Comparison of ENCODE assay signal across 8 cellular contexts in the genomic region with DNA sequence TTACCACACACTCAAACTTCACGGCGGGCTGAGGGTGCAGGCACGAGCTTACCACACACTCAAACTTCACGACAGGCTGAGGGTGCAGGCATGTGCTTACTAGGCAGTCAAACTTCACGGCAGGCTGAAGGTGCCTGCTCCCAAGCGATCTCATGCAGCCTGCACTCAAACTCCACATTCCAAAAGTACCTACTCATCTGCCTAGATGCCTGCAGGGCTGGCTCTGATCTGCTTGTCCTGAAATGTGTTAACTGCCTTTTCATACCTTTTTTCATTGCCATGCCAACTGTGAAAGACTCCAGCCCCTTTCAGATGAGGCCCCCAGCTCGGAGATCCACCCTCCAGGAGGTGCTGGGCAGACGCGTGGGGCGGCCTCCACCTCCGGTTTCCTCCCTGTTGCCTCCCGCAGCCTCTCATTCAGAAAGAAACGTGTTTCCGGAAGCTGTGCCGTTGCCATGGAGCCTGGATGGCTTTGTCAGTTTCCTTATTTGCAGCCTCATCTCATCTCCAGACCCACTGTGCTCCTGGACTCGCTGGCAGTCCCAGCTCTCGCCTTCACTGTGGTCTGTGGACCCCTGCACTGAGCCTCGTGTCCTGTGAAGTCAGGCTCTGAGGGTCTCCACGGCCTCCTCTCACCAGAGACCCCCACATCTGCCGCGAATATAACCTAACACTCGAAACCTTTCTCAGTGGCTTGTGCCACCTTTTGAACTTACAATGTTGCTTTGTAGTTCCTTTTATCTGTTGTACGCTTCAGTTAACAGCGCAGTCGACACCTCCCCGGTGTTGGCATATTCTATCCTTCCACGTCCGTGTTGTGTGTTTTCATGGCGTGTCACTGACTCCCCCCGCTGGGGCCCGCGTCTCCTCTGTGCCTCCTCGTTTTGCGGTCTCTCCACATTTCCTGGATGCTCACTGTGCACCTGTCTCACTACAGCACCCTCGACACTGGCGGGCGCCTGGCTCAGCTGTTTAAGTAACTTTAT.
DNase-seq lines count a peak whose midpoint lies in the region; TF ChIP-seq lines count a peak whose summit lies in the region.

No MANE protein-coding gene starts in this region.

- no peak overlapping the region for H3K4me3 ChIP-seq in fibroblast of pulmonary artery (replicated peaks; ENCODE audit: low read depth, low read length)

- DNase-seq in NCI-H1436 (lab: John Stamatoyannopoulos, UW), result peak; percentile 24
- DNase-seq in NCI-H1436 treated with DMSO at 0.1 percent for 48 hours (lab: John Stamatoyannopoulos, UW), result no peak
- DNase-seq in NCI-H2107 (lab: John Stamatoyannopoulos, UW), result peak; percentile 71
- DNase-seq in activated CD8-positive, alpha-beta memory T cell treated with anti-CD3 and anti-CD28 coated beads for 48 hours (ENCODE audit: low read depth in 2 of 3, low spot score in 2 of 3), result peak in 2 of 3 experiments; percentile 5 to 20
- DNase-seq in fibroblast of pulmonary artery (ENCODE audit: low read depth), result peak; percentile 1
- DNase-seq in stimulated activated CD4-positive, alpha-beta T cell treated with anti-CD3 and anti-CD28 coated beads, Interleukin-4, amount 100 ng/mL, for 24 hours, result peak; percentile 55
- DNase-seq in pons (ENCODE audit: low spot score), result no peak
- no peak for DNase-seq in NCI-H524 treated with DMSO at 0.1 percent for 48 hours (lab: John Stamatoyannopoulos, UW)

- no peak for TF ChIP-seq CTCF in fibroblast of pulmonary artery (IDR thresholded peaks at IDR 0.05; ENCODE audit: low read length, missing control alignments)

Comparison
In these comparisons a context has a peak if more than half of its experiments do, and no peak if none do; other contexts are left out.
1. DNase-seq: peak in NCI-H1436 (single experiment), NCI-H2107 (single experiment), activated CD8-positive, alpha-beta memory T cell treated with anti-CD3 and anti-CD28 coated beads for 48 hours (2 of 3), fibroblast of pulmonary artery (single experiment) and stimulated activated CD4-positive, alpha-beta T cell treated with anti-CD3 and anti-CD28 coated beads, Interleukin-4, amount 100 ng/mL, for 24 hours (single experiment); none in NCI-H1436 treated with DMSO at 0.1 percent for 48 hours (single experiment), pons (single experiment) and NCI-H524 treated with DMSO at 0.1 percent for 48 hours (single experiment).